Comparison of ENCODE assay signal across 23 cellular contexts in the genomic region with DNA sequence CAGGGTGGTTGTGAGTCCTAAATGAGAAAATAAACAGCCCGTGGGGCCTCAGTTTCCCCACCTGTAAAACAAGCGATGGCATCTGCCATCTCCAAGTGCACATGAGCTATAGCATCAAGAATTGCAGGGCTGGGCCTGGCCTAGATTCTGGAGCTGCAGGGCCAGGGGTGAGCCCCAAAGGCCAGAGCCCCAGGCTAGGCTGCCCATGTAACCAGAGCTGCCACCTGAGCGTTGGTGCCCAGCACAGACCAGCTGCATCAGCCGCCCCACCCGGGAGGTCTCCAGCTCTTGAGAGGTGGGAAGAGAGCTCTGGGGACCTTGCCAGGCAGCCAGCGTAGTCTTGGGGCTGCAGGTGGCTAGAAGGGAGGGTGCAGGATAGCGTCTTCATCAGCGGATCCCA. TPM values are rescaled to one million over a fixed set of nuclear protein-coding genes. Genes with fewer than 3 reads are reported as not detected.
"Had no signal": no experiment of that assay in that cellular context is flagged by ENCODE, and none has a peak within 500 bp of the region (broad histone marks: within the 10 kb centered on the region; RNA-seq: fewer than 3 reads in every experiment).

No MANE protein-coding gene starts in this region.

- H3K27ac ChIP-seq: colonic mucosa, esophagus squamous epithelium, gastroesophageal sphincter, left ventricle myocardium inferior, psoas muscle, stomach, thoracic aorta, transverse colon had no signal

- FAIRE-seq: keratinocyte, urothelium cell line had no signal

- H3K9me3 ChIP-seq: colonic mucosa, esophagus squamous epithelium, gastroesophageal sphincter, psoas muscle, stomach, thoracic aorta, transverse colon had no signal

- H3K36me3 ChIP-seq: colonic mucosa, esophagus squamous epithelium, gastroesophageal sphincter, left ventricle myocardium inferior, stomach, thoracic aorta, transverse colon had no signal

- H3K4me1 ChIP-seq: colonic mucosa, gastroesophageal sphincter, left ventricle myocardium inferior, psoas muscle, stomach, transverse colon had no signal

- DNase-seq: colonic mucosa; dermis blood vessel endothelial cell; esophagus squamous epithelium; foreskin fibroblast; immature natural killer cell; left cardiac atrium; left ventricle myocardium inferior; mesenchymal stem cell; naive thymus-derived CD4-positive, alpha-beta T cell; nephron progenitor cell; psoas muscle; retina; stimulated activated naive CD4-positive, alpha-beta T cell; stomach; substantia nigra; transverse colon had no signal

- H3K27me3 ChIP-seq: colonic mucosa, transverse colon had no signal

- H3K4me3 ChIP-seq: colonic mucosa, esophagus squamous epithelium, gastroesophageal sphincter, left ventricle myocardium inferior, lung, psoas muscle, stomach, thoracic aorta, transverse colon had no signal

RNA-seq across cellular contexts. Expression of a gene that starts 27.0 kb away (rescaled TPM):
- total RNA-seq: colonic mucosa; dermis blood vessel endothelial cell; epithelial cell of proximal tubule; gastroesophageal sphincter; left ventricle myocardium inferior; mononuclear cell; naive thymus-derived CD4-positive, alpha-beta T cell; psoas muscle; thoracic aorta had no signal
- polyA plus RNA-seq: immature natural killer cell; keratinocyte; naive thymus-derived CD4-positive, alpha-beta T cell; psoas muscle had no signal

RNA-seq across cellular contexts. Expression of a gene that starts 39.3 kb away (rescaled TPM):
- total RNA-seq: dermis blood vessel endothelial cell; mononuclear cell; naive thymus-derived CD4-positive, alpha-beta T cell; psoas muscle had no signal
- polyA plus RNA-seq: immature natural killer cell; keratinocyte; naive thymus-derived CD4-positive, alpha-beta T cell had no signal
